In the genomic region with DNA sequence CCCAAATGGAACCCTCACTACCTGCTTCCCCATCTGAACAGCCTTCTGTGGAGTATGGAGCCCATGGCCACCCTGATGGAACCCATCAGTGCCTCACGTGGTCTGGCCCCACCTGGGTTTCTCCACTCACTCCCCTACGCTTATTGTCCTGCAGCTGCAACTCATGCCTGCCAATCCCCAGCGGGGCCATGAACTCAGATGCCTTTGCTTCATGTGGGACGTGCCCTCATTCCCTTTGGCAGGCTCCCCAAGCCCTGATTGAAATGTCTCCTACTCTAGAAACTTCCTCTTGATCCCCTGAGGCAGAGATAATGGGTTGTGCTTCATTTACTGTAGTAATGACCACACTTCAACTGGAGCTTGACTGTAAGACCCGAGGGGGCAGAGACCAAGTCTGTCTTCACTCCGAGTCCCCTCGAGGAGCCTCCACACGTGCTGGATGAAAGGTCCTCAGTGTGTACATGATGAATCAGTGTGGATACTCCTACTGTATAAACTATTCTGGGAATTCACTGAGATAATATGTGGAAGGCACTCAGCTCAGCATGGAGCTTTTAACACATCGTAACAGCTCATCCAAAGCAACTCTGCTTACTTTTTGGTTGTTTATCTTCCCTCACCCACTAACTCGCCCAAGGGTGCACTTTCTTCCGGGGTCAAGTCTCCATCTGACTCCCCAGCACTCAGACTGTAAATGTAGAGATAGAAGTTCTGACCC, we compare ENCODE assay signal across 1 cellular context.
TF ChIP-seq lines count a peak whose summit lies in the region.

No MANE protein-coding gene starts in this region.

TF ChIP-seq in GM23338, 12 proteins besides CTCF, POLR2A, EP300 and RAD21 (continued from another document):
- TF ChIP-seq, protein P1, sequence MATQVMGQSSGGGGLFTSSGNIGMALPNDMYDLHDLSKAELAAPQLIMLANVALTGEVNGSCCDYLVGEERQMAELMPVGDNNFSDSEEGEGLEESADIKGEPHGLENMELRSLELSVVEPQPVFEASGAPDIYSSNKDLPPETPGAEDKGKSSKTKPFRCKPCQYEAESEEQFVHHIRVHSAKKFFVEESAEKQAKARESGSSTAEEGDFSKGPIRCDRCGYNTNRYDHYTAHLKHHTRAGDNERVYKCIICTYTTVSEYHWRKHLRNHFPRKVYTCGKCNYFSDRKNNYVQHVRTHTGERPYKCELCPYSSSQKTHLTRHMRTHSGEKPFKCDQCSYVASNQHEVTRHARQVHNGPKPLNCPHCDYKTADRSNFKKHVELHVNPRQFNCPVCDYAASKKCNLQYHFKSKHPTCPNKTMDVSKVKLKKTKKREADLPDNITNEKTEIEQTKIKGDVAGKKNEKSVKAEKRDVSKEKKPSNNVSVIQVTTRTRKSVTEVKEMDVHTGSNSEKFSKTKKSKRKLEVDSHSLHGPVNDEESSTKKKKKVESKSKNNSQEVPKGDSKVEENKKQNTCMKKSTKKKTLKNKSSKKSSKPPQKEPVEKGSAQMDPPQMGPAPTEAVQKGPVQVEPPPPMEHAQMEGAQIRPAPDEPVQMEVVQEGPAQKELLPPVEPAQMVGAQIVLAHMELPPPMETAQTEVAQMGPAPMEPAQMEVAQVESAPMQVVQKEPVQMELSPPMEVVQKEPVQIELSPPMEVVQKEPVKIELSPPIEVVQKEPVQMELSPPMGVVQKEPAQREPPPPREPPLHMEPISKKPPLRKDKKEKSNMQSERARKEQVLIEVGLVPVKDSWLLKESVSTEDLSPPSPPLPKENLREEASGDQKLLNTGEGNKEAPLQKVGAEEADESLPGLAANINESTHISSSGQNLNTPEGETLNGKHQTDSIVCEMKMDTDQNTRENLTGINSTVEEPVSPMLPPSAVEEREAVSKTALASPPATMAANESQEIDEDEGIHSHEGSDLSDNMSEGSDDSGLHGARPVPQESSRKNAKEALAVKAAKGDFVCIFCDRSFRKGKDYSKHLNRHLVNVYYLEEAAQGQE (IDR thresholded peaks at IDR 0.05; ENCODE audit: unreplicated experiment) = no peak
- TF ChIP-seq CREB1 (CRISPR knock-in tag; IDR thresholded peaks at IDR 0.05; ENCODE audit: low read depth) (no peak), ZNF331 (CRISPR knock-in tag; IDR thresholded peaks at IDR 0.05; ENCODE audit: low read depth) (no peak), EZH2 (IDR thresholded peaks at IDR 0.05; ENCODE audit: low read depth, unreplicated experiment) (no peak), NANOG (IDR thresholded peaks at IDR 0.05; ENCODE audit: borderline replicate concordance) (no peak), EZH2phosphoT487 (IDR thresholded peaks at IDR 0.05; ENCODE audit: unreplicated experiment) (no peak), JUNB (IDR thresholded peaks at IDR 0.05; ENCODE audit: unreplicated experiment) (no peak), STAT1 (IDR thresholded peaks at IDR 0.05; ENCODE audit: unreplicated experiment) (no peak)
- TF ChIP-seq, protein P2, sequence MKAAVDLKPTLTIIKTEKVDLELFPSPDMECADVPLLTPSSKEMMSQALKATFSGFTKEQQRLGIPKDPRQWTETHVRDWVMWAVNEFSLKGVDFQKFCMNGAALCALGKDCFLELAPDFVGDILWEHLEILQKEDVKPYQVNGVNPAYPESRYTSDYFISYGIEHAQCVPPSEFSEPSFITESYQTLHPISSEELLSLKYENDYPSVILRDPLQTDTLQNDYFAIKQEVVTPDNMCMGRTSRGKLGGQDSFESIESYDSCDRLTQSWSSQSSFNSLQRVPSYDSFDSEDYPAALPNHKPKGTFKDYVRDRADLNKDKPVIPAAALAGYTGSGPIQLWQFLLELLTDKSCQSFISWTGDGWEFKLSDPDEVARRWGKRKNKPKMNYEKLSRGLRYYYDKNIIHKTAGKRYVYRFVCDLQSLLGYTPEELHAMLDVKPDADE (IDR thresholded peaks at IDR 0.05) = no peak
- TF ChIP-seq, protein P3, sequence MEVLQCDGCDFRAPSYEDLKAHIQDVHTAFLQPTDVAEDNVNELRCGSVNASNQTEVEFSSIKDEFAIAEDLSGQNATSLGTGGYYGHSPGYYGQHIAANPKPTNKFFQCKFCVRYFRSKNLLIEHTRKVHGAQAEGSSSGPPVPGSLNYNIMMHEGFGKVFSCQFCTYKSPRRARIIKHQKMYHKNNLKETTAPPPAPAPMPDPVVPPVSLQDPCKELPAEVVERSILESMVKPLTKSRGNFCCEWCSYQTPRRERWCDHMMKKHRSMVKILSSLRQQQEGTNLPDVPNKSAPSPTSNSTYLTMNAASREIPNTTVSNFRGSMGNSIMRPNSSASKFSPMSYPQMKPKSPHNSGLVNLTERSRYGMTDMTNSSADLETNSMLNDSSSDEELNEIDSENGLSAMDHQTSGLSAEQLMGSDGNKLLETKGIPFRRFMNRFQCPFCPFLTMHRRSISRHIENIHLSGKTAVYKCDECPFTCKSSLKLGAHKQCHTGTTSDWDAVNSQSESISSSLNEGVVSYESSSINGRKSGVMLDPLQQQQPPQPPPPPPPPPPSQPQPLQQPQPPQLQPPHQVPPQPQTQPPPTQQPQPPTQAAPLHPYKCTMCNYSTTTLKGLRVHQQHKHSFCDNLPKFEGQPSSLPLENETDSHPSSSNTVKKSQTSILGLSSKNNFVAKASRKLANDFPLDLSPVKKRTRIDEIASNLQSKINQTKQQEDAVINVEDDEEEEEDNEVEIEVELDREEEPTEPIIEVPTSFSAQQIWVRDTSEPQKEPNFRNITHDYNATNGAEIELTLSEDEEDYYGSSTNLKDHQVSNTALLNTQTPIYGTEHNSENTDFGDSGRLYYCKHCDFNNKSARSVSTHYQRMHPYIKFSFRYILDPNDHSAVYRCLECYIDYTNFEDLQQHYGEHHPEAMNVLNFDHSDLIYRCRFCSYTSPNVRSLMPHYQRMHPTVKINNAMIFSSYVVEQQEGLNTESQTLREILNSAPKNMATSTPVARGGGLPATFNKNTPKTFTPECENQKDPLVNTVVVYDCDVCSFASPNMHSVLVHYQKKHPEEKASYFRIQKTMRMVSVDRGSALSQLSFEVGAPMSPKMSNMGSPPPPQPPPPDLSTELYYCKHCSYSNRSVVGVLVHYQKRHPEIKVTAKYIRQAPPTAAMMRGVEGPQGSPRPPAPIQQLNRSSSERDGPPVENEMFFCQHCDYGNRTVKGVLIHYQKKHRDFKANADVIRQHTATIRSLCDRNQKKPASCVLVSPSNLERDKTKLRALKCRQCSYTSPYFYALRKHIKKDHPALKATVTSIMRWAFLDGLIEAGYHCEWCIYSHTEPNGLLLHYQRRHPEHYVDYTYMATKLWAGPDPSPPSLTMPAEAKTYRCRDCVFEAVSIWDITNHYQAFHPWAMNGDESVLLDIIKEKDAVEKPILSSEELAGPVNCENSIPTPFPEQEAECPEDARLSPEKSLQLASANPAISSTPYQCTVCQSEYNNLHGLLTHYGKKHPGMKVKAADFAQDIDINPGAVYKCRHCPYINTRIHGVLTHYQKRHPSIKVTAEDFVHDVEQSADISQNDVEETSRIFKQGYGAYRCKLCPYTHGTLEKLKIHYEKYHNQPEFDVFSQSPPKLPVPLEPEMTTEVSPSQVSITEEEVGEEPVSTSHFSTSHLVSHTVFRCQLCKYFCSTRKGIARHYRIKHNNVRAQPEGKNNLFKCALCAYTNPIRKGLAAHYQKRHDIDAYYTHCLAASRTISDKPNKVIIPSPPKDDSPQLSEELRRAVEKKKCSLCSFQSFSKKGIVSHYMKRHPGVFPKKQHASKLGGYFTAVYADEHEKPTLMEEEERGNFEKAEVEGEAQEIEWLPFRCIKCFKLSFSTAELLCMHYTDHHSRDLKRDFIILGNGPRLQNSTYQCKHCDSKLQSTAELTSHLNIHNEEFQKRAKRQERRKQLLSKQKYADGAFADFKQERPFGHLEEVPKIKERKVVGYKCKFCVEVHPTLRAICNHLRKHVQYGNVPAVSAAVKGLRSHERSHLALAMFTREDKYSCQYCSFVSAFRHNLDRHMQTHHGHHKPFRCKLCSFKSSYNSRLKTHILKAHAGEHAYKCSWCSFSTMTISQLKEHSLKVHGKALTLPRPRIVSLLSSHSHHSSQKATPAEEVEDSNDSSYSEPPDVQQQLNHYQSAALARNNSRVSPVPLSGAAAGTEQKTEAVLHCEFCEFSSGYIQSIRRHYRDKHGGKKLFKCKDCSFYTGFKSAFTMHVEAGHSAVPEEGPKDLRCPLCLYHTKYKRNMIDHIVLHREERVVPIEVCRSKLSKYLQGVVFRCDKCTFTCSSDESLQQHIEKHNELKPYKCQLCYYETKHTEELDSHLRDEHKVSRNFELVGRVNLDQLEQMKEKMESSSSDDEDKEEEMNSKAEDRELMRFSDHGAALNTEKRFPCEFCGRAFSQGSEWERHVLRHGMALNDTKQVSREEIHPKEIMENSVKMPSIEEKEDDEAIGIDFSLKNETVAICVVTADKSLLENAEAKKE (CRISPR knock-in tag; IDR thresholded peaks at IDR 0.05) = no peak
